ENCODE assay signal across 14 cellular contexts in genomic region chr6:45021652-45022051, GRCh38.
DNase-seq lines count a peak whose midpoint lies in the region; ATAC-seq lines count a peak whose summit lies in the region.
"Had no signal": no experiment of that assay in that cellular context is flagged by ENCODE, and none has a peak within 500 bp of the region (broad histone marks: within the 10 kb centered on the region; RNA-seq: fewer than 3 reads in every experiment).

No MANE protein-coding gene starts in this region.

- DNase-seq in Daoy (ENCODE audit: low read depth) (peak; percentile 12), Kasumi-1 (lab: John Stamatoyannopoulos, UW) (peak; percentile 76 to 80), SW 1271 (lab: John Stamatoyannopoulos, UW) (no peak), KG1 (lab: John Stamatoyannopoulos, UW) (no peak), HuH-7 (ENCODE audit: low spot score) (no peak)
- DNase-seq in naive thymus-derived CD8-positive, alpha-beta T cell, result peak in 4 of 10 donors; percentile 28 to 64 (median 47)
- DNase-seq: activated T-cell treated with anti-CD3 and anti-CD28 coated beads, Interleukin-2, amount 50 U/mL, for 48 hours; left ventricle myocardium superior; NCI-H1417 treated with DMSO at 0.1 percent for 48 hours; NCI-H524 treated with DMSO at 0.1 percent for 48 hours; SHP77 treated with DMSO at 0.1 percent for 48 hours; sigmoid colon; substantia nigra had no signal

- POLR2A ChIA-PET in naive thymus-derived CD8-positive, alpha-beta T cell (lab: Charles Lee), result interaction anchor here (1.5 kb wide), 1 partner anchor 28 kb away, joined by 4 read pairs; no protein-coding TSS in a partner anchor

- ATAC-seq in activated T-helper 17 cell treated with anti-CD3 and anti-CD28 coated beads, Interleukin-2, amount 50 U/mL, for 72 hours (replicated peaks), result peak; percentile 79
- peak; percentile 94 to 95 for ATAC-seq in naive thymus-derived CD8-positive, alpha-beta T cell
- ATAC-seq: left ventricle myocardium superior had no signal

- no peaks in the 10 kb centered on the region for H3K27me3 Mint-ChIP-seq in activated T-helper 17 cell treated with anti-CD3 and anti-CD28 coated beads, Interleukin-2, amount 50 U/mL, for 72 hours
- no peaks in the 10 kb centered on the region for H3K27me3 Mint-ChIP-seq in naive thymus-derived CD8-positive, alpha-beta T cell

- peaks cover 11% of the 10 kb centered on the region for H3K4me1 Mint-ChIP-seq in activated T-helper 17 cell treated with anti-CD3 and anti-CD28 coated beads, Interleukin-2, amount 50 U/mL, for 72 hours
- peaks cover 10 to 23% (median 18%) of the 10 kb centered on the region in 4 donors for H3K4me1 Mint-ChIP-seq in naive thymus-derived CD8-positive, alpha-beta T cell

- H3K9me3 Mint-ChIP-seq in activated T-helper 17 cell treated with anti-CD3 and anti-CD28 coated beads, Interleukin-2, amount 50 U/mL, for 72 hours, result peaks cover 6% of the 10 kb centered on the region
- peaks cover 0 to 9% (median 3%) of the 10 kb centered on the region in 9 donors for H3K9me3 Mint-ChIP-seq in naive thymus-derived CD8-positive, alpha-beta T cell

- peak overlapping the region; percentile 57 for H3K27ac Mint-ChIP-seq in activated T-helper 17 cell treated with anti-CD3 and anti-CD28 coated beads, Interleukin-2, amount 50 U/mL, for 72 hours
- peak overlapping the region in 4 of 10 donors; percentile 27 to 58 (median 45) for H3K27ac Mint-ChIP-seq in naive thymus-derived CD8-positive, alpha-beta T cell

- H3K4me3 Mint-ChIP-seq in activated T-helper 17 cell treated with anti-CD3 and anti-CD28 coated beads, Interleukin-2, amount 50 U/mL, for 72 hours, result no peak overlapping the region
- peak overlapping the region in 6 of 10 donors; percentile 20 to 47 (median 39) for H3K4me3 Mint-ChIP-seq in naive thymus-derived CD8-positive, alpha-beta T cell

- H3K36me3 Mint-ChIP-seq in activated T-helper 17 cell treated with anti-CD3 and anti-CD28 coated beads, Interleukin-2, amount 50 U/mL, for 72 hours (ENCODE audit: low read depth), result peaks cover 8% of the 10 kb centered on the region
- peaks cover 2 to 9% (median 4%) of the 10 kb centered on the region in 3 donors for H3K36me3 Mint-ChIP-seq in naive thymus-derived CD8-positive, alpha-beta T cell

Comparison
In these comparisons a context has a peak if more than half of its experiments do, and no peak if none do; other contexts are left out.
1. DNase-seq: peak in Daoy (single experiment) and Kasumi-1 (2 of 2); none in SW 1271 (0 of 2), KG1 (single experiment) and HuH-7 (single experiment).